Comparison of ENCODE assay signal across 8 cellular contexts in the genomic region with DNA sequence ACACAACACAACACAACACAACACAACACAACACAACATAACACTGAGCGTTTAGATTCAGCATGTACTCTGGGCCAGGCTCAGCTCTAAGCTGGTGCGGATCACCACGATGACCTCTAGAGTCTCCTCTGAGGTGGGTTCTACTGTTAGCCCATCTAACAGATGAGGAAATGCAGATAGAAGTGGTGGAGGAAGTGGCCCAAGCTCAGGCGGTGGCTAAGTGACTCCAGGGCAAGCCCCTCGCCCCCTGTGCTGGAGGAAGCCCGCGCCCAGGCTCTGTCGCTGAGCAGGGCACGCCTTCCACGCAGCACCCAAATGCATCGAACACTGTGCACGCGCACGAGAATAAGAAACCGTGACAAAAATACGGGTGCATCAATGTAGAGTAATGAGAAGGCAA. TPM values are rescaled to one million over a fixed set of nuclear protein-coding genes. Genes with fewer than 3 reads are reported as not detected.
DNase-seq lines count a peak whose midpoint lies in the region; ATAC-seq and TF ChIP-seq lines count a peak whose summit lies in the region.

No MANE protein-coding gene starts in this region.

- H3K4me3 Mint-ChIP-seq in CD4-positive, CD25-positive, alpha-beta regulatory T cell: peak overlapping the region in 3 of 4 donors; percentile 83 to 93 (median 92)
- peak overlapping the region; percentile 85 for H3K4me3 Mint-ChIP-seq in activated T-helper 1 cell treated with anti-CD3 and anti-CD28 coated beads, Interleukin-12 subunit alpha, Interleukin-12 subunit beta, Interleukin-2, Interleukin-4 antibody, amounts not matched to agents 30 ng/mL and 10 ng/mL and 1 ng/mL, durations not matched to agents 14 hours and 24 hours and 36 hours

- peaks cover 0 to 2% (median 0%) of the 10 kb centered on the region in 7 donors for H3K9me3 Mint-ChIP-seq in CD4-positive, CD25-positive, alpha-beta regulatory T cell
- no peaks in the 10 kb centered on the region for H3K9me3 Mint-ChIP-seq in activated T-helper 1 cell treated with anti-CD3 and anti-CD28 coated beads, Interleukin-12 subunit alpha, Interleukin-12 subunit beta, Interleukin-2, Interleukin-4 antibody, amounts not matched to agents 30 ng/mL and 10 ng/mL and 1 ng/mL, durations not matched to agents 14 hours and 24 hours and 36 hours

- H3K4me3 ChIP-seq in CD4-positive, CD25-positive, alpha-beta regulatory T cell (ENCODE audit: low read depth, low read length): no peak overlapping the region
- no peak overlapping the region for H3K4me3 ChIP-seq in HEK293 (ENCODE audit: low read depth, low read length)
- no peak overlapping the region for H3K4me3 ChIP-seq in mucosa of descending colon

- no peak for ATAC-seq in CD4-positive, CD25-positive, alpha-beta regulatory T cell (ENCODE audit: low read depth in 2 of 2)
- ATAC-seq in mucosa of descending colon: peak; percentile 5
- ATAC-seq in esophagus mucosa: no peak
- ATAC-seq in GM21423 (IDR thresholded peaks at IDR 0.05; ENCODE audit: unreplicated experiment): no peak

- H3K27me3 Mint-ChIP-seq in CD4-positive, CD25-positive, alpha-beta regulatory T cell: peaks cover 37% of the 10 kb centered on the region
- peaks cover 39% of the 10 kb centered on the region for H3K27me3 Mint-ChIP-seq in activated T-helper 1 cell treated with anti-CD3 and anti-CD28 coated beads, Interleukin-12 subunit alpha, Interleukin-12 subunit beta, Interleukin-2, Interleukin-4 antibody, amounts not matched to agents 30 ng/mL and 10 ng/mL and 1 ng/mL, durations not matched to agents 14 hours and 24 hours and 36 hours (ENCODE audit: insufficient read depth)

- no peaks in the 10 kb centered on the region for H3K36me3 ChIP-seq in CD4-positive, CD25-positive, alpha-beta regulatory T cell (ENCODE audit: control insufficient read depth, insufficient read depth, low read length)
- H3K36me3 ChIP-seq in HEK293 (ENCODE audit: control insufficient read depth in 2 of 2, insufficient read depth in 1 of 2, low read length in 2 of 2): no peaks in the 10 kb centered on the region
- H3K36me3 ChIP-seq in mucosa of descending colon (ENCODE audit: low read depth): no peaks in the 10 kb centered on the region

- H3K36me3 Mint-ChIP-seq in CD4-positive, CD25-positive, alpha-beta regulatory T cell: no peaks in the 10 kb centered on the region
- H3K36me3 Mint-ChIP-seq in activated T-helper 1 cell treated with anti-CD3 and anti-CD28 coated beads, Interleukin-12 subunit alpha, Interleukin-12 subunit beta, Interleukin-2, Interleukin-4 antibody, amounts not matched to agents 30 ng/mL and 10 ng/mL and 1 ng/mL, durations not matched to agents 14 hours and 24 hours and 36 hours (ENCODE audit: low read depth): peaks cover 2% of the 10 kb centered on the region

- H3K27ac ChIP-seq in CD4-positive, CD25-positive, alpha-beta regulatory T cell (ENCODE audit: insufficient read depth, low read length, poor library complexity, severe bottlenecking): no peak overlapping the region
- H3K27ac ChIP-seq in HEK293 (ENCODE audit: extremely low read depth, low read depth, low read length): no peak overlapping the region

- TF ChIP-seq CTCF in HEK293 (tag by site-specific recombination; IDR thresholded peaks at IDR 0.05) (no peak), mucosa of descending colon (IDR thresholded peaks at IDR 0.05) (no peak)

- no peaks in the 10 kb centered on the region for H3K9me3 ChIP-seq in CD4-positive, CD25-positive, alpha-beta regulatory T cell (ENCODE audit: control insufficient read depth in 2 of 2, low read length in 2 of 2)
- H3K9me3 ChIP-seq in HEK293 (ENCODE audit: control insufficient read depth, insufficient read depth, low read depth, low read length) (no peaks in the 10 kb centered on the region), mucosa of descending colon (no peaks in the 10 kb centered on the region)

- H3K4me1 ChIP-seq in CD4-positive, CD25-positive, alpha-beta regulatory T cell (ENCODE audit: control insufficient read depth, insufficient read depth, low read length, poor library complexity, severe bottlenecking): peaks cover 11% of the 10 kb centered on the region
- H3K4me1 ChIP-seq in HEK293 (ENCODE audit: control insufficient read depth, insufficient read depth, low read length) (peaks cover 5% of the 10 kb centered on the region), mucosa of descending colon (ENCODE audit: low read depth) (no peaks in the 10 kb centered on the region)

- peaks cover 3% of the 10 kb centered on the region for H3K27me3 ChIP-seq in CD4-positive, CD25-positive, alpha-beta regulatory T cell (ENCODE audit: control insufficient read depth, insufficient read depth, low read length)

- POLR2A ChIA-PET in HEK293 (lab: Yijun Ruan, JAX): no interaction called here

- CTCF ChIA-PET in HEK293 (lab: Yijun Ruan, JAX): interaction anchor here (0.6 to 1.1 kb wide), 3 partner anchors 9 to 438 kb away, joined by 3 to 5 read pairs (median 4); no protein-coding TSS in a partner anchor

- no peak for DNase-seq in CD4-positive, CD25-positive, alpha-beta regulatory T cell
- DNase-seq in activated T-helper 1 cell treated with anti-CD3 and anti-CD28 coated beads, Interleukin-12 subunit alpha, Interleukin-12 subunit beta, Interleukin-2, Interleukin-4 antibody, amounts not matched to agents 30 ng/mL and 10 ng/mL and 1 ng/mL, durations not matched to agents 14 hours and 24 hours and 36 hours (ENCODE audit: low spot score): no peak
- DNase-seq in mucosa of descending colon: no peak
- no peak for DNase-seq in ecto neural progenitor cell (ENCODE audit: low spot score)
- DNase-seq in stimulated activated CD8-positive, alpha-beta memory T cell treated with anti-CD3 and anti-CD28 coated beads, Interleukin-4, amount 100 ng/mL, for 48 hours: no peak

- peaks cover 0 to 27% (median 13%) of the 10 kb centered on the region in 4 donors for H3K4me1 Mint-ChIP-seq in CD4-positive, CD25-positive, alpha-beta regulatory T cell
- peaks cover 20% of the 10 kb centered on the region for H3K4me1 Mint-ChIP-seq in activated T-helper 1 cell treated with anti-CD3 and anti-CD28 coated beads, Interleukin-12 subunit alpha, Interleukin-12 subunit beta, Interleukin-2, Interleukin-4 antibody, amounts not matched to agents 30 ng/mL and 10 ng/mL and 1 ng/mL, durations not matched to agents 14 hours and 24 hours and 36 hours (ENCODE audit: low read depth)

- peak overlapping the region in 1 of 3 donors; percentile 86 for H3K27ac Mint-ChIP-seq in CD4-positive, CD25-positive, alpha-beta regulatory T cell
- H3K27ac Mint-ChIP-seq in activated T-helper 1 cell treated with anti-CD3 and anti-CD28 coated beads, Interleukin-12 subunit alpha, Interleukin-12 subunit beta, Interleukin-2, Interleukin-4 antibody, amounts not matched to agents 30 ng/mL and 10 ng/mL and 1 ng/mL, durations not matched to agents 14 hours and 24 hours and 36 hours: no peak overlapping the region

- intact Hi-C loops in activated T-helper 1 cell treated with anti-CD3 and anti-CD28 coated beads, Interleukin-12 subunit alpha, Interleukin-12 subunit beta, Interleukin-2, Interleukin-4 antibody, amounts not matched to agents 30 ng/mL and 10 ng/mL and 1 ng/mL, durations not matched to agents 14 hours and 24 hours and 36 hours (cut with micrococcal nuclease): loop anchor here (2.0 to 10.0 kb wide), 4 partner anchors 46 to 480 kb away; a partner anchor contains a TSS
- intact Hi-C loops in mucosa of descending colon (cut with DNase I, micrococcal nuclease): no loop called here

TF ChIP-seq in HEK293, 187 proteins besides CTCF, POLR2A, EP300 and RAD21:
- TF ChIP-seq HOXD13 (CRISPR knock-in tag; IDR thresholded peaks at IDR 0.05; ENCODE audit: borderline replicate concordance) (no peak), ZNF670 (tag by site-specific recombination; IDR thresholded peaks at IDR 0.05; ENCODE audit: low read depth) (no peak), ZNF600 (tag by site-specific recombination; IDR thresholded peaks at IDR 0.05) (0 out of 2 replicates have a peak, but pooled peaks have one; percentile 6)

RNA-seq across cellular contexts. Expression of a gene that starts 45.3 kb away (rescaled TPM):
- 32.5 TPM for total RNA-seq in CD4-positive, CD25-positive, alpha-beta regulatory T cell
- polyA plus RNA-seq in CD4-positive, CD25-positive, alpha-beta regulatory T cell: 10 to 100 TPM; 23.0 to 46.4 (median 36.1) TPM
- total RNA-seq in activated T-helper 1 cell treated with anti-CD3 and anti-CD28 coated beads, Interleukin-12 subunit alpha, Interleukin-12 subunit beta, Interleukin-2, Interleukin-4 antibody, amounts not matched to agents 30 ng/mL and 10 ng/mL and 1 ng/mL, durations not matched to agents 14 hours and 24 hours and 36 hours: 23.9 and 24.1 TPM in 2 replicates
- total RNA-seq in mucosa of descending colon (10 to 100 TPM; 16.2 to 20.4 (median 18.9) TPM), esophagus mucosa (17.8 TPM)
